ENCODE assay signal across 1 cellular context in the genomic region with DNA sequence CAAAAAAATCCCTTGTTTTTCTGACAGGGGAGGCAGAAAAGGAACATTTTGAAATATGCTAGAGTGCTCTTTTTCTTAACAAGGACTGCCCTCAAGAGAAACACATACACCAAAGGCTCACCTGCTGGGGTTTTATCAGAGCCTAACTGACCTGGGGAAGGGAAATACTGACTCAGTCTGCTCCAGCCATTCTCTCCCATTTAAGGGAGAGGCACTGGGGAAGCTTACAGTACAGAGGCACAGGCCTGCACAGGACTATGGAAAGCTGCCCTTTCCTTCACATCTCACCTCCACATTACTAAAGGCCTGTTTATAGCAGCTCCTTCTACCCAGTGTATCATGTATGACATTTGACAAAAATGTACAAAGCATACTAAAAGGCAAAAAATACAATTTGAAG.
TF ChIP-seq lines count a peak whose summit lies in the region.

No MANE protein-coding gene starts in this region.

TF ChIP-seq in H1, 55 proteins besides CTCF, POLR2A, EP300 and RAD21 (continued from another document):
- no peak for TF ChIP-seq HDAC6 (IDR thresholded peaks at IDR 0.05; ENCODE audit: low read depth, low read length)
- no peak for TF ChIP-seq SP2 (IDR thresholded peaks at IDR 0.05; ENCODE audit: low read length)
- TF ChIP-seq GABPA (IDR thresholded peaks at IDR 0.05; ENCODE audit: borderline replicate concordance, insufficient read depth, low read length) = no peak
- no peak for TF ChIP-seq SUZ12 (IDR thresholded peaks at IDR 0.05; ENCODE audit: low read length)
